Comparison of ENCODE assay signal across 17 cellular contexts in the genomic region with DNA sequence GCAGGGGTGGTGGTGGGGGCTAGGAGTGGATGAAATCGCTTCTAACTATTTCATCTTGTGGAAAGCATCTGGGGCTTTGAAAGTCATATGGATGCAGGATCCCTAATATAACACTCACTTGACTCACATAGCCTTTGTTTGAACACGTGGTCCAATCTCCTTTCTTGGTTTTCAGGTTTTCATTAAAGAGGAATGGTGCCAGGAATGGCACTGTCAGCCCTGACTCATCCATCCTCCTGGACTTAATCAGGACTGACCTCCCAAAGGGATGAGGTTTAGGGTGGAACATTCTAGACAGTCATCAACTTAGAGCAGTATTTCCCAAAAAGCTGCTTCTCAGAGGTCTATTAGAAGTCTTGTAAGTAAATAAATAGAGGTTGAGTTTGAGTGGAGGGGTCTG.
DNase-seq lines count a peak whose midpoint lies in the region; ATAC-seq, FAIRE-seq and TF ChIP-seq lines count a peak whose summit lies in the region.
"Had no signal": no experiment of that assay in that cellular context is flagged by ENCODE, and none has a peak within 500 bp of the region (broad histone marks: within the 10 kb centered on the region; RNA-seq: fewer than 3 reads in every experiment).

No MANE protein-coding gene starts in this region.

- no peaks in the 10 kb centered on the region for H3K9me3 ChIP-seq in CD8-positive, alpha-beta T cell (ENCODE audit: low read length)

- FAIRE-seq in RCC 7860 (lab: Jason Lieb, UNC), result peak; percentile 95
- FAIRE-seq: kidney had no signal

- no peak overlapping the region for H3K27ac ChIP-seq in CD8-positive, alpha-beta T cell (ENCODE audit: low read depth, low read length)
- H3K27ac ChIP-seq: right lobe of liver had no signal

- POLR2A ChIA-PET in CD8-positive, alpha-beta T cell (lab: Charles Lee), result no interaction called here

- peaks cover 4% of the 10 kb centered on the region for H3K9me3 Mint-ChIP-seq in CD8-positive, alpha-beta T cell

- intact Hi-C loops in CD8-positive, alpha-beta T cell (cut with DNase I, micrococcal nuclease), result no loop called here
- intact Hi-C loops in left colon (cut with DNase I, micrococcal nuclease), result no loop called here

- no peaks in the 10 kb centered on the region for H3K4me1 ChIP-seq in CD8-positive, alpha-beta T cell (ENCODE audit: insufficient read depth, low read length)
- H3K4me1 ChIP-seq: right lobe of liver had no signal

- ATAC-seq in omental fat pad (ENCODE audit: low FRiP score) (peak; percentile 62), left colon (no peak), HG02798 (IDR thresholded peaks at IDR 0.05; ENCODE audit: poor library complexity, unreplicated experiment) (no peak)
- no peak for ATAC-seq in CD8-positive, alpha-beta T cell
- ATAC-seq: activated CD8-positive, alpha-beta T cell treated with anti-CD3 and anti-CD28 coated beads, Interleukin-2, amount 10 ng/mL, durations not matched to agents 7 days and 5 days; right lobe of liver had no signal

- H3K36me3 ChIP-seq in CD8-positive, alpha-beta T cell (ENCODE audit: insufficient read depth, low read length), result no peaks in the 10 kb centered on the region
- H3K36me3 ChIP-seq: right lobe of liver had no signal

- H3K27ac Mint-ChIP-seq in CD8-positive, alpha-beta T cell, result no peak overlapping the region
- H3K27ac Mint-ChIP-seq: activated CD8-positive, alpha-beta T cell treated with anti-CD3 and anti-CD28 coated beads, Interleukin-2, amount 10 ng/mL, durations not matched to agents 7 days and 5 days had no signal

- H3K36me3 Mint-ChIP-seq in CD8-positive, alpha-beta T cell, result no peaks in the 10 kb centered on the region

- H3K4me1 Mint-ChIP-seq in CD8-positive, alpha-beta T cell (ENCODE audit: low read depth), result no peaks in the 10 kb centered on the region

- peak; percentile 90 for DNase-seq in EH (ENCODE audit: low read depth)
- DNase-seq in RCC 7860 (ENCODE audit: low spot score), result peak; percentile 87
- DNase-seq in epidermal melanocyte (ENCODE audit: insufficient read length, low spot score), result peak; percentile 47
- no peak for DNase-seq in omental fat pad (ENCODE audit: low spot score)
- DNase-seq in CD8-positive, alpha-beta T cell, result no peak
- DNase-seq in left colon, result no peak
- no peak for DNase-seq in NCI-H1092 (lab: John Stamatoyannopoulos, UW)
- DNase-seq: activated CD8-positive, alpha-beta T cell treated with anti-CD3 and anti-CD28 coated beads, Interleukin-2, amount 10 ng/mL, durations not matched to agents 7 days and 5 days; activated naive CD4-positive, alpha-beta T cell; cerebellar nuclear complex; foreskin melanocyte; kidney; MV-4-11; NCI-H2171 treated with DMSO at 0.1 percent for 48 hours; right lobe of liver; T-helper 9 cell had no signal

- no peak for TF ChIP-seq CTCF in omental fat pad (IDR thresholded peaks at IDR 0.05)
- TF ChIP-seq CTCF in CD8-positive, alpha-beta T cell (IDR thresholded peaks at IDR 0.05), result no peak

- H3K4me3 ChIP-seq in CD8-positive, alpha-beta T cell (ENCODE audit: low read depth, low read length), result no peak overlapping the region
- H3K4me3 ChIP-seq: right lobe of liver had no signal

- H3K27me3 Mint-ChIP-seq in CD8-positive, alpha-beta T cell (ENCODE audit: low read depth), result peaks cover 9% of the 10 kb centered on the region

- CTCF ChIA-PET in CD8-positive, alpha-beta T cell (lab: Charles Lee), result no interaction called here

- no peaks in the 10 kb centered on the region for H3K27me3 ChIP-seq in CD8-positive, alpha-beta T cell (ENCODE audit: insufficient read depth, low read length)
- H3K27me3 ChIP-seq: right lobe of liver had no signal

- H3K4me3 Mint-ChIP-seq in CD8-positive, alpha-beta T cell, result no peak overlapping the region
- H3K4me3 Mint-ChIP-seq: activated CD8-positive, alpha-beta T cell treated with anti-CD3 and anti-CD28 coated beads, Interleukin-2, amount 10 ng/mL, durations not matched to agents 7 days and 5 days had no signal

Comparison
In these comparisons a context has a peak if more than half of its experiments do, and no peak if none do; other contexts are left out.
1. DNase-seq: peak in EH (single experiment), RCC 7860 (single experiment) and epidermal melanocyte (single experiment); none in omental fat pad (single experiment), CD8-positive, alpha-beta T cell (0 of 7), left colon (0 of 2) and NCI-H1092 (single experiment).